In genomic region chr2:163045830-163046229, GRCh38 we compare ENCODE assay signal across 25 cellular contexts.
DNase-seq lines count a peak whose midpoint lies in the region; ATAC-seq, FAIRE-seq and TF ChIP-seq lines count a peak whose summit lies in the region.
"Had no signal": no experiment of that assay in that cellular context is flagged by ENCODE, and none has a peak within 500 bp of the region (broad histone marks: within the 10 kb centered on the region; RNA-seq: fewer than 3 reads in every experiment).

No MANE protein-coding gene starts in this region.

- under 1% methylated on average over 2 of the region's 2 CpGs for WGBS in HepG2 (ENCODE audit: low lambda C conversion rate)
- 13% methylated on average over 2 of the region's 2 CpGs for WGBS in right lobe of liver (ENCODE audit: insufficient coverage, low coverage, low lambda C conversion rate, missing lambda C conversion rate)

- no TSS peak for BruUV-seq in HepG2 (replicated peaks; lab: Mats Ljungman, UMichigan)

- TF ChIP-seq EP300 in HepG2 (IDR thresholded peaks at IDR 0.05; ENCODE audit: low read depth in 2 of 2, low read length in 2 of 2) (no peak), HepG2 (CRISPR knock-in tag; IDR thresholded peaks at IDR 0.05; ENCODE audit: borderline replicate concordance) (no peak)

- H3K79me2 ChIP-seq in HepG2 (ENCODE audit: insufficient read depth, low read length): no peaks in the 10 kb centered on the region
- no peaks in the 10 kb centered on the region for H3K79me2 ChIP-seq in neural progenitor cell (ENCODE audit: low read depth)

- H3K9me3 Mint-ChIP-seq in neural progenitor cell: no peaks in the 10 kb centered on the region
- peaks cover 2% of the 10 kb centered on the region for H3K9me3 Mint-ChIP-seq in activated naive CD4-positive, alpha-beta T cell treated with anti-CD3 and anti-CD28 coated beads for 36 hours

- CTCF ChIA-PET in HepG2 (lab: Yijun Ruan, JAX; ENCODE audit: low intra/inter-chr PET ratio, low total read pairs): no interaction called here
- CTCF ChIA-PET in activated naive CD4-positive, alpha-beta T cell treated with anti-CD3 and anti-CD28 coated beads for 36 hours (lab: Charles Lee): interaction anchor here (0.6 kb wide), 1 partner anchor 769 kb away, joined by 5 read pairs; no protein-coding TSS in a partner anchor

- intact Hi-C loops in HepG2 (cut with micrococcal nuclease; ENCODE audit: unreplicated experiment): no loop called here
- intact Hi-C loops in right lobe of liver (cut with DNase I): no loop called here
- intact Hi-C loops in activated naive CD4-positive, alpha-beta T cell treated with anti-CD3 and anti-CD28 coated beads for 36 hours (cut with micrococcal nuclease): no loop called here

- no peaks in the 10 kb centered on the region for H3K4me1 Mint-ChIP-seq in neural progenitor cell
- H3K4me1 Mint-ChIP-seq in activated naive CD4-positive, alpha-beta T cell treated with anti-CD3 and anti-CD28 coated beads for 36 hours (ENCODE audit: low read depth): no peaks in the 10 kb centered on the region
- H3K4me1 Mint-ChIP-seq: B cell had no signal

- FAIRE-seq in HepG2 (lab: Jason Lieb, UNC): no peak
- FAIRE-seq: A549, GM12878, GM12892, GM18507 had no signal

- H3K27ac ChIP-seq in HepG2 (ENCODE audit: extremely low read length, insufficient read depth, low read length): no peak overlapping the region
- no peak overlapping the region for H3K27ac ChIP-seq in right lobe of liver
- no peak overlapping the region for H3K27ac ChIP-seq in neural progenitor cell
- H3K27ac ChIP-seq: 22Rv1; A549; BLaER1 treated with 17β-estradiol and CSF1 and Interleukin-3, amounts not matched to agents 10 nM and 100 nM; C4-2B had no signal

- no peak for TF ChIP-seq POLR2A in HepG2 (IDR thresholded peaks at IDR 0.05; ENCODE audit: insufficient read depth in 1 of 2, low read depth in 2 of 2, low read length in 2 of 2)
- TF ChIP-seq POLR2A in right lobe of liver (IDR thresholded peaks at IDR 0.05): no peak

- H3K36me3 Mint-ChIP-seq in neural progenitor cell: no peaks in the 10 kb centered on the region
- no peaks in the 10 kb centered on the region for H3K36me3 Mint-ChIP-seq in activated naive CD4-positive, alpha-beta T cell treated with anti-CD3 and anti-CD28 coated beads for 36 hours (ENCODE audit: low read depth)
- H3K36me3 Mint-ChIP-seq: CD8-positive, alpha-beta T cell had no signal

- H3K4me2 ChIP-seq in HepG2 (ENCODE audit: low read depth, low read length) (no peak overlapping the region), neural progenitor cell (no peak overlapping the region)
- H3K4me2 ChIP-seq: A549; BLaER1 treated with 17β-estradiol and CSF1 and Interleukin-3, amounts not matched to agents 10 nM and 100 nM had no signal

- no peak overlapping the region for H2AFZ ChIP-seq in HepG2 (ENCODE audit: low read length)
- H2AFZ ChIP-seq in neural progenitor cell (replicated peaks): peak overlapping the region; percentile 23

- no peaks in the 10 kb centered on the region for H4K20me1 ChIP-seq in HepG2 (ENCODE audit: insufficient read depth, low read length)
- H4K20me1 ChIP-seq in neural progenitor cell (ENCODE audit: low read depth): no peaks in the 10 kb centered on the region
- H4K20me1 ChIP-seq: BLaER1 treated with 17β-estradiol and CSF1 and Interleukin-3, amounts not matched to agents 10 nM and 100 nM had no signal

- no peaks in the 10 kb centered on the region for H3F3A ChIP-seq in neural progenitor cell (ENCODE audit: low read depth)

- no peaks in the 10 kb centered on the region for H3K9me3 ChIP-seq in HepG2 (ENCODE audit: low read length)
- no peaks in the 10 kb centered on the region for H3K9me3 ChIP-seq in right lobe of liver
- no peaks in the 10 kb centered on the region for H3K9me3 ChIP-seq in neural progenitor cell (ENCODE audit: low read depth)
- H3K9me3 ChIP-seq: A549; BLaER1 treated with 17β-estradiol and CSF1 and Interleukin-3, amounts not matched to agents 10 nM and 100 nM; Caco-2 had no signal

- no peaks in the 10 kb centered on the region for H3K27me3 Mint-ChIP-seq in neural progenitor cell (ENCODE audit: insufficient read depth, low read depth)
- no peaks in the 10 kb centered on the region for H3K27me3 Mint-ChIP-seq in activated naive CD4-positive, alpha-beta T cell treated with anti-CD3 and anti-CD28 coated beads for 36 hours (ENCODE audit: low read depth)
- H3K27me3 Mint-ChIP-seq: B cell; CD4-positive, alpha-beta T cell had no signal

- H3K27ac Mint-ChIP-seq in neural progenitor cell: no peak overlapping the region
- H3K27ac Mint-ChIP-seq in activated naive CD4-positive, alpha-beta T cell treated with anti-CD3 and anti-CD28 coated beads for 36 hours: no peak overlapping the region
- H3K27ac Mint-ChIP-seq: B cell; CD4-positive, alpha-beta T cell; CD8-positive, alpha-beta T cell had no signal

- in situ Hi-C loops in HepG2 (cut with HindIII; ENCODE audit: extremely low pct_ligation_motif_present, low pct_unique_long_range_greater_than_20kb): no loop called here

- H3K27me3 ChIP-seq in HepG2 (ENCODE audit: control insufficient read depth in 1 of 2, insufficient read depth in 2 of 2, low read length in 2 of 2) (no peaks in the 10 kb centered on the region), right lobe of liver (no peaks in the 10 kb centered on the region), neural progenitor cell (no peaks in the 10 kb centered on the region)
- H3K27me3 ChIP-seq: BLaER1 treated with 17β-estradiol and CSF1 and Interleukin-3, amounts not matched to agents 10 nM and 100 nM had no signal

- H3K4me3 ChIP-seq in HepG2 (replicated peaks in 1 of 3; ENCODE audit: insufficient read depth in 1 of 3, low read depth in 2 of 3, low read length in 3 of 3) (no peak overlapping the region), right lobe of liver (no peak overlapping the region), neural progenitor cell (no peak overlapping the region)
- H3K4me3 ChIP-seq: A549; BLaER1 treated with 17β-estradiol and CSF1 and Interleukin-3, amounts not matched to agents 10 nM and 100 nM; GM12878 had no signal

- TF ChIP-seq RAD21 in HepG2 (CRISPR knock-in tag; IDR thresholded peaks at IDR 0.05): no peak

- POLR2A ChIA-PET in HepG2 (lab: Yijun Ruan, JAX): no interaction called here

- no peak for ATAC-seq in HepG2
- no peak for ATAC-seq in right lobe of liver
- ATAC-seq: A549; CD8-positive, alpha-beta T cell; GM12878 had no signal

- DNase-seq in HepG2 (ENCODE audit: low spot score) (no peak), right lobe of liver (no peak), OCI-M1 (lab: John Stamatoyannopoulos, UW) (peak; percentile 42), neural progenitor cell (ENCODE audit: low spot score) (no peak), hepatic stellate cell (ENCODE audit: low spot score) (no peak)
- no peak for DNase-seq in activated naive CD4-positive, alpha-beta T cell treated with anti-CD3 and anti-CD28 coated beads for 36 hours
- DNase-seq: AML-193; Caco-2; CD4-positive, alpha-beta T cell; CD8-positive, alpha-beta T cell; DMS 273 treated with DMSO at 0.1 percent for 48 hours; DMS153; DMS53; DMS79; DND-41; EL; GDM1 had no signal

- H3K36me3 ChIP-seq in HepG2 (replicated peaks in 1 of 2; ENCODE audit: control insufficient read depth in 1 of 2, insufficient read depth in 2 of 2, low read length in 2 of 2) (no peaks in the 10 kb centered on the region), right lobe of liver (no peaks in the 10 kb centered on the region), neural progenitor cell (no peaks in the 10 kb centered on the region)
- H3K36me3 ChIP-seq: BLaER1 treated with 17β-estradiol and CSF1 and Interleukin-3, amounts not matched to agents 10 nM and 100 nM had no signal

- H3K4me1 ChIP-seq in HepG2 (ENCODE audit: insufficient read depth, low read length): no peaks in the 10 kb centered on the region
- H3K4me1 ChIP-seq in right lobe of liver: no peaks in the 10 kb centered on the region
- peaks cover 4% of the 10 kb centered on the region for H3K4me1 ChIP-seq in neural progenitor cell
- H3K4me1 ChIP-seq: BLaER1 treated with 17β-estradiol and CSF1 and Interleukin-3, amounts not matched to agents 10 nM and 100 nM; Caco-2 had no signal

- H3K4me3 Mint-ChIP-seq in neural progenitor cell: no peak overlapping the region
- no peak overlapping the region for H3K4me3 Mint-ChIP-seq in activated naive CD4-positive, alpha-beta T cell treated with anti-CD3 and anti-CD28 coated beads for 36 hours
- H3K4me3 Mint-ChIP-seq: B cell; CD4-positive, alpha-beta T cell; CD8-positive, alpha-beta T cell had no signal

- no peak overlapping the region for H3K9ac ChIP-seq in HepG2 (ENCODE audit: insufficient read depth, low read depth, low read length)
- H3K9ac ChIP-seq in neural progenitor cell: no peak overlapping the region
- H3K9ac ChIP-seq: BLaER1 treated with 17β-estradiol and CSF1 and Interleukin-3, amounts not matched to agents 10 nM and 100 nM had no signal

- TF ChIP-seq CTCF in HepG2 (CRISPR knock-in tag; IDR thresholded peaks at IDR 0.05) (no peak), right lobe of liver (IDR thresholded peaks at IDR 0.05) (no peak), neural progenitor cell (IDR thresholded peaks at IDR 0.05) (no peak)

TF ChIP-seq in HepG2, 621 proteins besides CTCF, POLR2A, EP300 and RAD21:
- TF ChIP-seq CEBPB (IDR thresholded peaks at IDR 0.05; ENCODE audit: borderline replicate concordance, low read depth, low read length) (peak; percentile 64; the same call in 1 of the 2 replicates), ATF7 (IDR thresholded peaks at IDR 0.05) (peak; percentile 81), ATF7 (CRISPR knock-in tag; IDR thresholded peaks at IDR 0.05) (no peak), ZNF260 (CRISPR knock-in tag; IDR thresholded peaks at IDR 0.05; ENCODE audit: borderline replicate concordance, low read depth) (no peak)
TF ChIP-seq in HepG2: peak in this region for 2.
